Comparison of ENCODE assay signal across 8 cellular contexts in genomic region chr1:84598846-84599741, GRCh38. TPM values are rescaled to one million over a fixed set of nuclear protein-coding genes. Genes with fewer than 3 reads are reported as not detected.
DNase-seq lines count a peak whose midpoint lies in the region; ATAC-seq lines count a peak whose summit lies in the region.

No MANE protein-coding gene starts in this region.

- DNase-seq in AG20443 (ENCODE audit: low spot score) = peak; percentile 44
- DNase-seq in substantia nigra (lab: John Stamatoyannopoulos, UW) = no peak
- no peak for DNase-seq in NCI-H748 treated with DMSO at 0.1 percent for 48 hours (lab: John Stamatoyannopoulos, UW)
- no peak for DNase-seq in G401 (ENCODE audit: low spot score)

- ATAC-seq in GM19395 (IDR thresholded peaks at IDR 0.05; ENCODE audit: unreplicated experiment) (peak; percentile 85), HG03342 (IDR thresholded peaks at IDR 0.05; ENCODE audit: unreplicated experiment) (peak; percentile 84)

- no peaks in the 10 kb centered on the region for H3K27me3 ChIP-seq in rectal smooth muscle tissue (ENCODE audit: control insufficient read depth, insufficient read depth, low read length)

- no peak overlapping the region for H3K9ac ChIP-seq in rectal smooth muscle tissue (ENCODE audit: low read length)

- no peaks in the 10 kb centered on the region for H3K36me3 ChIP-seq in rectal smooth muscle tissue (ENCODE audit: control insufficient read depth, insufficient read depth, low read length)

- in situ Hi-C loops in G401 (cut with HindIII; ENCODE audit: low sequenced_read_pairs) = no loop called here

- H3K4me3 ChIP-seq in rectal smooth muscle tissue (ENCODE audit: low read length) = no peak overlapping the region

- peaks cover 13% of the 10 kb centered on the region for H3K4me1 ChIP-seq in rectal smooth muscle tissue (ENCODE audit: control insufficient read depth, insufficient read depth, low read length)

- H3K27ac ChIP-seq in angular gyrus (ENCODE audit: low read depth, low read length) (peak overlapping the region; percentile 85), rectal smooth muscle tissue (ENCODE audit: low read depth, low read length) (peak overlapping the region; percentile 65), substantia nigra (ENCODE audit: low read depth, low read length, poor library complexity, severe bottlenecking) (no peak overlapping the region)

RNA-seq across cellular contexts. Expression of gene CTBS, which starts 24.9 kb away (rescaled TPM):
- 3.6 and 3.9 TPM in 2 replicates for total RNA-seq in G401 (2014; rRNA removed; shearing (Covaris generic))
